Comparison of ENCODE assay signal across 1 cellular context in the genomic region with DNA sequence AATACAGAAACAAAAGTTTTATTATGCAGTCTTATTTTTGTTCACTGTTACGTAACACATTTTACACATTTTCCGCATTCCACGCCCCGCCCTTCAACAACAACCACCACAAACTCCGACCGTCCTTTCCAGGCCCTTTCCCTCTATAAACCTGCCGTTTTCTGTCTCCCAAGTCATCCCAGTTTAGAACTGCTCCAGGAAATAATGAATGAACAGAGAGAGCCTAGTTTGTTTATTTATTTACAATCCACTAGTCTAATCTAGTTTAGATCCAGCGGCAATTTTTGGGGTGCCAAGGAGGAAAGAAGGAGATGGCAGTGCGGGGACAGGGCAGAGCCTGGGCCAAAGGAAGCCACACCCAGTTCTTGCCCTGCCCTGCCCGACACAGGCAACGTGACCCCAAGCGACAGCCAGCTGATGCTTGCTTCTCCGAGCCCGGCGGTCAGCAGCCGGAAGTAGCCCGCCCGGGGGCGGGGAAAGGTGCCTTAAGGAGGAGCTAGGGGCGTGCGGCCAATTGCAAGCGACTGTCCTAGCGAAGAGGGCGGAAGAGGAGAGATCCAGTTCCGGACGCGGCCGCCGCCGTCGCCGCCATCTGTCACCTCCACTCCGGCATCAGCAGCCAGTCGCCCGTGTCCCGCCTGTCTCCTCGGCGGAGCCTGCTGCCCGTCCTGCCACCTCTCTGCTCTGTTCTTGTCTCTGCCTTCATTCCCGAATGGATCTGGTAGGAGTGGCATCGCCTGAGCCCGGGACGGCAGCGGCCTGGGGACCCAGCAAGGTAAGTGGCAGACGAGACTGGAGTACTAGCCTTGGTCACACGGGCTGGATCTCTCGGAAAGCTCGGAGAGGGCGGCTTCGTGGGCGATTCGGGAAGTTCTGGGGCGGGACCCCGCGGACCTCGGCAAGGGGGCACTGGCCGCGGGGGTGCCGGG.
TF ChIP-seq lines count a peak whose summit lies in the region.

A gene with protein sequence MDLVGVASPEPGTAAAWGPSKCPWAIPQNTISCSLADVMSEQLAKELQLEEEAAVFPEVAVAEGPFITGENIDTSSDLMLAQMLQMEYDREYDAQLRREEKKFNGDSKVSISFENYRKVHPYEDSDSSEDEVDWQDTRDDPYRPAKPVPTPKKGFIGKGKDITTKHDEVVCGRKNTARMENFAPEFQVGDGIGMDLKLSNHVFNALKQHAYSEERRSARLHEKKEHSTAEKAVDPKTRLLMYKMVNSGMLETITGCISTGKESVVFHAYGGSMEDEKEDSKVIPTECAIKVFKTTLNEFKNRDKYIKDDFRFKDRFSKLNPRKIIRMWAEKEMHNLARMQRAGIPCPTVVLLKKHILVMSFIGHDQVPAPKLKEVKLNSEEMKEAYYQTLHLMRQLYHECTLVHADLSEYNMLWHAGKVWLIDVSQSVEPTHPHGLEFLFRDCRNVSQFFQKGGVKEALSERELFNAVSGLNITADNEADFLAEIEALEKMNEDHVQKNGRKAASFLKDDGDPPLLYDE (plus strand): TSS at position 560 of the 929 bp plus-strand sequence. CDS start 153 bp downstream, at position 713.

TF ChIP-seq in K562, 482 proteins besides CTCF, POLR2A, EP300 and RAD21 (continued from another document and continues in another):
- TF ChIP-seq, protein P1, sequence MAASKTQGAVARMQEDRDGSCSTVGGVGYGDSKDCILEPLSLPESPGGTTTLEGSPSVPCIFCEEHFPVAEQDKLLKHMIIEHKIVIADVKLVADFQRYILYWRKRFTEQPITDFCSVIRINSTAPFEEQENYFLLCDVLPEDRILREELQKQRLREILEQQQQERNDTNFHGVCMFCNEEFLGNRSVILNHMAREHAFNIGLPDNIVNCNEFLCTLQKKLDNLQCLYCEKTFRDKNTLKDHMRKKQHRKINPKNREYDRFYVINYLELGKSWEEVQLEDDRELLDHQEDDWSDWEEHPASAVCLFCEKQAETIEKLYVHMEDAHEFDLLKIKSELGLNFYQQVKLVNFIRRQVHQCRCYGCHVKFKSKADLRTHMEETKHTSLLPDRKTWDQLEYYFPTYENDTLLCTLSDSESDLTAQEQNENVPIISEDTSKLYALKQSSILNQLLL (CRISPR knock-in tag; IDR thresholded peaks at IDR 0.05; ENCODE audit: borderline replicate concordance) = no peak
- TF ChIP-seq, protein P2, sequence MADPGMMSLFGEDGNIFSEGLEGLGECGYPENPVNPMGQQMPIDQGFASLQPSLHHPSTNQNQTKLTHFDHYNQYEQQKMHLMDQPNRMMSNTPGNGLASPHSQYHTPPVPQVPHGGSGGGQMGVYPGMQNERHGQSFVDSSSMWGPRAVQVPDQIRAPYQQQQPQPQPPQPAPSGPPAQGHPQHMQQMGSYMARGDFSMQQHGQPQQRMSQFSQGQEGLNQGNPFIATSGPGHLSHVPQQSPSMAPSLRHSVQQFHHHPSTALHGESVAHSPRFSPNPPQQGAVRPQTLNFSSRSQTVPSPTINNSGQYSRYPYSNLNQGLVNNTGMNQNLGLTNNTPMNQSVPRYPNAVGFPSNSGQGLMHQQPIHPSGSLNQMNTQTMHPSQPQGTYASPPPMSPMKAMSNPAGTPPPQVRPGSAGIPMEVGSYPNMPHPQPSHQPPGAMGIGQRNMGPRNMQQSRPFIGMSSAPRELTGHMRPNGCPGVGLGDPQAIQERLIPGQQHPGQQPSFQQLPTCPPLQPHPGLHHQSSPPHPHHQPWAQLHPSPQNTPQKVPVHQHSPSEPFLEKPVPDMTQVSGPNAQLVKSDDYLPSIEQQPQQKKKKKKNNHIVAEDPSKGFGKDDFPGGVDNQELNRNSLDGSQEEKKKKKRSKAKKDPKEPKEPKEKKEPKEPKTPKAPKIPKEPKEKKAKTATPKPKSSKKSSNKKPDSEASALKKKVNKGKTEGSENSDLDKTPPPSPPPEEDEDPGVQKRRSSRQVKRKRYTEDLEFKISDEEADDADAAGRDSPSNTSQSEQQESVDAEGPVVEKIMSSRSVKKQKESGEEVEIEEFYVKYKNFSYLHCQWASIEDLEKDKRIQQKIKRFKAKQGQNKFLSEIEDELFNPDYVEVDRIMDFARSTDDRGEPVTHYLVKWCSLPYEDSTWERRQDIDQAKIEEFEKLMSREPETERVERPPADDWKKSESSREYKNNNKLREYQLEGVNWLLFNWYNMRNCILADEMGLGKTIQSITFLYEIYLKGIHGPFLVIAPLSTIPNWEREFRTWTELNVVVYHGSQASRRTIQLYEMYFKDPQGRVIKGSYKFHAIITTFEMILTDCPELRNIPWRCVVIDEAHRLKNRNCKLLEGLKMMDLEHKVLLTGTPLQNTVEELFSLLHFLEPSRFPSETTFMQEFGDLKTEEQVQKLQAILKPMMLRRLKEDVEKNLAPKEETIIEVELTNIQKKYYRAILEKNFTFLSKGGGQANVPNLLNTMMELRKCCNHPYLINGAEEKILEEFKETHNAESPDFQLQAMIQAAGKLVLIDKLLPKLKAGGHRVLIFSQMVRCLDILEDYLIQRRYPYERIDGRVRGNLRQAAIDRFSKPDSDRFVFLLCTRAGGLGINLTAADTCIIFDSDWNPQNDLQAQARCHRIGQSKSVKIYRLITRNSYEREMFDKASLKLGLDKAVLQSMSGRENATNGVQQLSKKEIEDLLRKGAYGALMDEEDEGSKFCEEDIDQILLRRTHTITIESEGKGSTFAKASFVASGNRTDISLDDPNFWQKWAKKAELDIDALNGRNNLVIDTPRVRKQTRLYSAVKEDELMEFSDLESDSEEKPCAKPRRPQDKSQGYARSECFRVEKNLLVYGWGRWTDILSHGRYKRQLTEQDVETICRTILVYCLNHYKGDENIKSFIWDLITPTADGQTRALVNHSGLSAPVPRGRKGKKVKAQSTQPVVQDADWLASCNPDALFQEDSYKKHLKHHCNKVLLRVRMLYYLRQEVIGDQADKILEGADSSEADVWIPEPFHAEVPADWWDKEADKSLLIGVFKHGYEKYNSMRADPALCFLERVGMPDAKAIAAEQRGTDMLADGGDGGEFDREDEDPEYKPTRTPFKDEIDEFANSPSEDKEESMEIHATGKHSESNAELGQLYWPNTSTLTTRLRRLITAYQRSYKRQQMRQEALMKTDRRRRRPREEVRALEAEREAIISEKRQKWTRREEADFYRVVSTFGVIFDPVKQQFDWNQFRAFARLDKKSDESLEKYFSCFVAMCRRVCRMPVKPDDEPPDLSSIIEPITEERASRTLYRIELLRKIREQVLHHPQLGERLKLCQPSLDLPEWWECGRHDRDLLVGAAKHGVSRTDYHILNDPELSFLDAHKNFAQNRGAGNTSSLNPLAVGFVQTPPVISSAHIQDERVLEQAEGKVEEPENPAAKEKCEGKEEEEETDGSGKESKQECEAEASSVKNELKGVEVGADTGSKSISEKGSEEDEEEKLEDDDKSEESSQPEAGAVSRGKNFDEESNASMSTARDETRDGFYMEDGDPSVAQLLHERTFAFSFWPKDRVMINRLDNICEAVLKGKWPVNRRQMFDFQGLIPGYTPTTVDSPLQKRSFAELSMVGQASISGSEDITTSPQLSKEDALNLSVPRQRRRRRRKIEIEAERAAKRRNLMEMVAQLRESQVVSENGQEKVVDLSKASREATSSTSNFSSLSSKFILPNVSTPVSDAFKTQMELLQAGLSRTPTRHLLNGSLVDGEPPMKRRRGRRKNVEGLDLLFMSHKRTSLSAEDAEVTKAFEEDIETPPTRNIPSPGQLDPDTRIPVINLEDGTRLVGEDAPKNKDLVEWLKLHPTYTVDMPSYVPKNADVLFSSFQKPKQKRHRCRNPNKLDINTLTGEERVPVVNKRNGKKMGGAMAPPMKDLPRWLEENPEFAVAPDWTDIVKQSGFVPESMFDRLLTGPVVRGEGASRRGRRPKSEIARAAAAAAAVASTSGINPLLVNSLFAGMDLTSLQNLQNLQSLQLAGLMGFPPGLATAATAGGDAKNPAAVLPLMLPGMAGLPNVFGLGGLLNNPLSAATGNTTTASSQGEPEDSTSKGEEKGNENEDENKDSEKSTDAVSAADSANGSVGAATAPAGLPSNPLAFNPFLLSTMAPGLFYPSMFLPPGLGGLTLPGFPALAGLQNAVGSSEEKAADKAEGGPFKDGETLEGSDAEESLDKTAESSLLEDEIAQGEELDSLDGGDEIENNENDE (IDR thresholded peaks at IDR 0.05; ENCODE audit: low read depth, low read length) = no peak
- TF ChIP-seq MTA3 (IDR thresholded peaks at IDR 0.05; ENCODE audit: borderline replicate concordance) = peak; percentile 77; the same call in 1 of the 2 replicates
- no peak for TF ChIP-seq HEY1 (CRISPR knock-in tag; IDR thresholded peaks at IDR 0.05; ENCODE audit: borderline replicate concordance)
- TF ChIP-seq, protein P3, sequence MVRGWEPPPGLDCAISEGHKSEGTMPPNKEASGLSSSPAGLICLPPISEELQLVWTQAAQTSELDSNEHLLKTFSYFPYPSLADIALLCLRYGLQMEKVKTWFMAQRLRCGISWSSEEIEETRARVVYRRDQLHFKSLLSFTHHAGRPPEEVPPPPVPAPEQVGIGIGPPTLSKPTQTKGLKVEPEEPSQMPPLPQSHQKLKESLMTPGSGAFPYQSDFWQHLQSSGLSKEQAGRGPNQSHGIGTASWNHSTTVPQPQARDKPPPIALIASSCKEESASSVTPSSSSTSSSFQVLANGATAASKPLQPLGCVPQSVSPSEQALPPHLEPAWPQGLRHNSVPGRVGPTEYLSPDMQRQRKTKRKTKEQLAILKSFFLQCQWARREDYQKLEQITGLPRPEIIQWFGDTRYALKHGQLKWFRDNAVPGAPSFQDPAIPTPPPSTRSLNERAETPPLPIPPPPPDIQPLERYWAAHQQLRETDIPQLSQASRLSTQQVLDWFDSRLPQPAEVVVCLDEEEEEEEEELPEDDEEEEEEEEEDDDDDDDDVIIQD (CRISPR knock-in tag; IDR thresholded peaks at IDR 0.05) = no peak
- TF ChIP-seq STAT5B (CRISPR knock-in tag; IDR thresholded peaks at IDR 0.05) = no peak
- no peak for TF ChIP-seq FOXP1 (CRISPR knock-in tag; IDR thresholded peaks at IDR 0.05)
- 0 out of 2 replicates have a peak, but pooled peaks have one; percentile 12 for TF ChIP-seq DMBX1 (CRISPR knock-in tag; IDR thresholded peaks at IDR 0.05; ENCODE audit: borderline replicate concordance)
- TF ChIP-seq, protein P4, sequence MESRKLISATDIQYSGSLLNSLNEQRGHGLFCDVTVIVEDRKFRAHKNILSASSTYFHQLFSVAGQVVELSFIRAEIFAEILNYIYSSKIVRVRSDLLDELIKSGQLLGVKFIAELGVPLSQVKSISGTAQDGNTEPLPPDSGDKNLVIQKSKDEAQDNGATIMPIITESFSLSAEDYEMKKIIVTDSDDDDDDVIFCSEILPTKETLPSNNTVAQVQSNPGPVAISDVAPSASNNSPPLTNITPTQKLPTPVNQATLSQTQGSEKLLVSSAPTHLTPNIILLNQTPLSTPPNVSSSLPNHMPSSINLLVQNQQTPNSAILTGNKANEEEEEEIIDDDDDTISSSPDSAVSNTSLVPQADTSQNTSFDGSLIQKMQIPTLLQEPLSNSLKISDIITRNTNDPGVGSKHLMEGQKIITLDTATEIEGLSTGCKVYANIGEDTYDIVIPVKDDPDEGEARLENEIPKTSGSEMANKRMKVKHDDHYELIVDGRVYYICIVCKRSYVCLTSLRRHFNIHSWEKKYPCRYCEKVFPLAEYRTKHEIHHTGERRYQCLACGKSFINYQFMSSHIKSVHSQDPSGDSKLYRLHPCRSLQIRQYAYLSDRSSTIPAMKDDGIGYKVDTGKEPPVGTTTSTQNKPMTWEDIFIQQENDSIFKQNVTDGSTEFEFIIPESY (CRISPR knock-in tag; IDR thresholded peaks at IDR 0.05) = no peak
- TF ChIP-seq MTA2 (IDR thresholded peaks at IDR 0.05; ENCODE audit: low read depth) = no peak
- no peak for TF ChIP-seq ESRRB (CRISPR knock-in tag; IDR thresholded peaks at IDR 0.05; ENCODE audit: borderline replicate concordance)
- peak; percentile 93 for TF ChIP-seq ELF1 (tag; IDR thresholded peaks at IDR 0.05)
- 0 out of 2 replicates have a peak, but pooled peaks have one; percentile 40 for TF ChIP-seq BCOR (IDR thresholded peaks at IDR 0.05)
- TF ChIP-seq RBM17 (IDR thresholded peaks at IDR 0.05; ENCODE audit: borderline replicate concordance, low read depth, low read length) = no peak
- TF ChIP-seq KDM4B (IDR thresholded peaks at IDR 0.05; ENCODE audit: borderline replicate concordance in 2 of 2, low read depth in 1 of 2) = peak in 1 of 2 experiments; percentile 47; a peak in 1 of 4 replicates
- TF ChIP-seq, protein P5, sequence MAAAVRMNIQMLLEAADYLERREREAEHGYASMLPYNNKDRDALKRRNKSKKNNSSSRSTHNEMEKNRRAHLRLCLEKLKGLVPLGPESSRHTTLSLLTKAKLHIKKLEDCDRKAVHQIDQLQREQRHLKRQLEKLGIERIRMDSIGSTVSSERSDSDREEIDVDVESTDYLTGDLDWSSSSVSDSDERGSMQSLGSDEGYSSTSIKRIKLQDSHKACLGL (CRISPR knock-in tag; IDR thresholded peaks at IDR 0.05; ENCODE audit: borderline replicate concordance, poor library complexity, severe bottlenecking) = no peak
- TF ChIP-seq MCM7 (IDR thresholded peaks at IDR 0.05) = no peak
- TF ChIP-seq ZNF140 (CRISPR knock-in tag; IDR thresholded peaks at IDR 0.05) = no peak
- TF ChIP-seq ZNF121 (CRISPR knock-in tag; conservative IDR thresholded peaks at IDR 0.05) = no peak
- no peak for TF ChIP-seq HLTF (IDR thresholded peaks at IDR 0.05)
- no peak for TF ChIP-seq ZNF23 (CRISPR knock-in tag; IDR thresholded peaks at IDR 0.05)
- TF ChIP-seq CBFB (CRISPR knock-in tag; IDR thresholded peaks at IDR 0.05) = no peak
- TF ChIP-seq NR2C2 (CRISPR knock-in tag; IDR thresholded peaks at IDR 0.05) = no peak
- peak; percentile 89 for TF ChIP-seq NR2C2 (tag; IDR thresholded peaks at IDR 0.05)
- no peak for TF ChIP-seq ZNF75A (CRISPR knock-in tag; IDR thresholded peaks at IDR 0.05)
- TF ChIP-seq, protein P6, sequence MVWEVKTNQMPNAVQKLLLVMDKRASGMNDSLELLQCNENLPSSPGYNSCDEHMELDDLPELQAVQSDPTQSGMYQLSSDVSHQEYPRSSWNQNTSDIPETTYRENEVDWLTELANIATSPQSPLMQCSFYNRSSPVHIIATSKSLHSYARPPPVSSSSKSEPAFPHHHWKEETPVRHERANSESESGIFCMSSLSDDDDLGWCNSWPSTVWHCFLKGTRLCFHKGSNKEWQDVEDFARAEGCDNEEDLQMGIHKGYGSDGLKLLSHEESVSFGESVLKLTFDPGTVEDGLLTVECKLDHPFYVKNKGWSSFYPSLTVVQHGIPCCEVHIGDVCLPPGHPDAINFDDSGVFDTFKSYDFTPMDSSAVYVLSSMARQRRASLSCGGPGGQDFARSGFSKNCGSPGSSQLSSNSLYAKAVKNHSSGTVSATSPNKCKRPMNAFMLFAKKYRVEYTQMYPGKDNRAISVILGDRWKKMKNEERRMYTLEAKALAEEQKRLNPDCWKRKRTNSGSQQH (CRISPR knock-in tag; IDR thresholded peaks at IDR 0.05) = no peak
- TF ChIP-seq ARHGAP35 (IDR thresholded peaks at IDR 0.05; ENCODE audit: partially characterized antibody) = no peak
- TF ChIP-seq HMG20A (CRISPR knock-in tag; conservative IDR thresholded peaks at IDR 0.05) = no peak
- peak; percentile 68; the same call in 1 of the 2 replicates for TF ChIP-seq POLR2H (tag; IDR thresholded peaks at IDR 0.05; ENCODE audit: low read depth)
- no peak for TF ChIP-seq GTF2A2 (tag; IDR thresholded peaks at IDR 0.05)
